In genomic region chr2:111679202-111679601, GRCh38 we compare ENCODE assay signal across 17 cellular contexts.
DNase-seq lines count a peak whose midpoint lies in the region; ATAC-seq and TF ChIP-seq lines count a peak whose summit lies in the region.
"Had no signal": no experiment of that assay in that cellular context is flagged by ENCODE, and none has a peak within 500 bp of the region (broad histone marks: within the 10 kb centered on the region; RNA-seq: fewer than 3 reads in every experiment).

No MANE protein-coding gene starts in this region.

- TF ChIP-seq POLR2A in NB4 (IDR thresholded peaks at IDR 0.05; ENCODE audit: extremely low read depth, insufficient read length), result no peak

- no peaks in the 10 kb centered on the region for H3K36me3 ChIP-seq in BLaER1 treated with 17β-estradiol and CSF1 and Interleukin-3, amounts not matched to agents 10 nM and 100 nM
- H3K36me3 ChIP-seq in DND-41 (ENCODE audit: insufficient read depth, low read length), result no peaks in the 10 kb centered on the region
- H3K36me3 ChIP-seq: BE2C, esophagus squamous epithelium had no signal

- peaks cover 0 to 21% (median 3%) of the 10 kb centered on the region in 11 experiments; a peak in 4 of 22 replicates for H3K9me3 ChIP-seq in BLaER1 treated with 17β-estradiol and CSF1 and Interleukin-3, amounts not matched to agents 10 nM and 100 nM (replicated peaks in 1 of 11)
- no peaks in the 10 kb centered on the region for H3K9me3 ChIP-seq in DND-41 (ENCODE audit: insufficient read depth, low read length, severe bottlenecking)
- H3K9me3 ChIP-seq: BE2C, esophagus squamous epithelium had no signal

- peaks cover 51 to 60% (median 57%) of the 10 kb centered on the region in 10 experiments for H3K4me1 ChIP-seq in BLaER1 treated with 17β-estradiol and CSF1 and Interleukin-3, amounts not matched to agents 10 nM and 100 nM
- peaks cover 58% of the 10 kb centered on the region for H3K4me1 ChIP-seq in DND-41 (ENCODE audit: insufficient read depth, low read length)
- H3K4me1 ChIP-seq in foreskin keratinocyte, result no peaks in the 10 kb centered on the region
- H3K4me1 ChIP-seq: BE2C had no signal

- peak overlapping the region; percentile 20 to 87 (median 82); a peak in 20 of 22 replicates for H3K27ac ChIP-seq in BLaER1 treated with 17β-estradiol and CSF1 and Interleukin-3, amounts not matched to agents 10 nM and 100 nM
- H3K27ac ChIP-seq in DND-41 (ENCODE audit: low read length) (peak overlapping the region; percentile 72), foreskin keratinocyte (no peak overlapping the region)
- H3K27ac ChIP-seq: esophagus squamous epithelium had no signal

- H3K9ac ChIP-seq in BLaER1 treated with 17β-estradiol and CSF1 and Interleukin-3, amounts not matched to agents 10 nM and 100 nM, result peak overlapping the region in 9 of 11 experiments; percentile 45 to 75 (median 68); a peak in 16 of 22 replicates
- H3K9ac ChIP-seq in DND-41 (ENCODE audit: low read depth, low read length), result peak overlapping the region; percentile 13; the same call in 1 of the 2 replicates

- no peak overlapping the region for H2AFZ ChIP-seq in DND-41 (ENCODE audit: low read depth, low read length)

- H4K20me1 ChIP-seq in BLaER1 treated with 17β-estradiol and CSF1 and Interleukin-3, amounts not matched to agents 10 nM and 100 nM, result no peaks in the 10 kb centered on the region
- no peaks in the 10 kb centered on the region for H4K20me1 ChIP-seq in DND-41 (ENCODE audit: insufficient read depth, low read length)

- DNase-seq in DND-41 (no peak), NB4 (ENCODE audit: low read depth) (peak; percentile 42), fibroblast of gingiva (ENCODE audit: low read depth) (peak; percentile 37), GM19238 (ENCODE audit: insufficient read length, low spot score) (no peak), foreskin keratinocyte (no peak)
- DNase-seq: activated CD4-positive, alpha-beta T cell treated with anti-CD3 and anti-CD28 coated beads, Interleukin-2, amount 10 ng/mL, durations not matched to agents 24 days and 14 days; activated T-cell treated with anti-CD3 and anti-CD28 coated beads, Interleukin-2, amount 50 U/mL, for 24 hours; BE2C; esophagus squamous epithelium; H7; Kasumi-1; NCI-H187; T-helper 9 cell had no signal

- H3K4me2 ChIP-seq in BLaER1 treated with 17β-estradiol and CSF1 and Interleukin-3, amounts not matched to agents 10 nM and 100 nM, result peak overlapping the region; percentile 53 to 87 (median 71)
- H3K4me2 ChIP-seq in DND-41 (ENCODE audit: insufficient read depth, low read length), result no peak overlapping the region; the same call in 1 of the 2 replicates

- no peaks in the 10 kb centered on the region for H3K27me3 ChIP-seq in BLaER1 treated with 17β-estradiol and CSF1 and Interleukin-3, amounts not matched to agents 10 nM and 100 nM
- H3K27me3 ChIP-seq in DND-41 (ENCODE audit: insufficient read depth, low read length, poor library complexity) (no peaks in the 10 kb centered on the region), foreskin keratinocyte (peaks cover 8% of the 10 kb centered on the region)
- H3K27me3 ChIP-seq: BE2C, esophagus squamous epithelium had no signal

- peak; percentile 50 for ATAC-seq in DND-41 (ENCODE audit: insufficient read depth, low read depth)
- ATAC-seq in GM21367 (IDR thresholded peaks at IDR 0.05; ENCODE audit: unreplicated experiment), result no peak
- no peak for ATAC-seq in HG02870 (IDR thresholded peaks at IDR 0.05; ENCODE audit: unreplicated experiment)
- ATAC-seq in foreskin keratinocyte, result no peak
- ATAC-seq: PC-3 had no signal

- no peaks in the 10 kb centered on the region for H3K79me2 ChIP-seq in DND-41 (ENCODE audit: insufficient read depth, low read length)

- H3K4me3 ChIP-seq in BLaER1 treated with 17β-estradiol and CSF1 and Interleukin-3, amounts not matched to agents 10 nM and 100 nM, result no peak overlapping the region
- H3K4me3 ChIP-seq in DND-41 (ENCODE audit: low read depth in 1 of 2, low read length in 2 of 2) (no peak overlapping the region), NB4 (ENCODE audit: low read depth, low read length) (no peak overlapping the region)
- H3K4me3 ChIP-seq: esophagus squamous epithelium had no signal

- TF ChIP-seq CTCF in DND-41 (IDR thresholded peaks at IDR 0.05; ENCODE audit: borderline replicate concordance, extremely low read depth, low read length, poor library complexity, severe bottlenecking) (no peak), NB4 (IDR thresholded peaks at IDR 0.05; ENCODE audit: low read depth, low read length) (no peak), foreskin keratinocyte (conservative IDR thresholded peaks at IDR 0.05) (no peak)

Comparison
In these comparisons a context has a peak if more than half of its experiments do, and no peak if none do; other contexts are left out.
1. DNase-seq: peak in NB4 (single experiment) and fibroblast of gingiva (single experiment); none in DND-41 (single experiment), GM19238 (single experiment) and foreskin keratinocyte (0 of 2).